12 cellular contexts compared by ENCODE assay signal in the genomic region with DNA sequence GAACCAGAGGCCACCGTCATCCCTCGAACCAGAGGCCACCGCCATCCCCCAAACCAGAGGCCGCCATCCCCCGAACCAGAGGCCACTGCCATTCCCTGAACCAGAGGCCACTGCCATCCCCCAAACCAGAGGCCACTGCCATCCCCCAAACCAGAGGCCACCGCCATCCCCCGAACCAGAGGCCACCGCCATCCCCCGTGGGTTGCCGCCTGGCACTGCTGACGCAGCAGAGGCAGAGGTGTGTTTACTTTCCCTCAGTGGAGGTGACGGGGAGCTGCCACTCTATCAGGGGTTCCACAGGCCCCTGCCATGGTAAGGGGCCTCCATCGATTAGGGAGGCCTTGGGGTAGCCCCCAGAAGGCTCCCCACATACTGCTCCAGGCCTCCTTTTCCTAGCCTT. TPM values are rescaled to one million over a fixed set of nuclear protein-coding genes. Genes with fewer than 3 reads are reported as not detected.
DNase-seq lines count a peak whose midpoint lies in the region; ATAC-seq and TF ChIP-seq lines count a peak whose summit lies in the region.
"Had no signal": no experiment of that assay in that cellular context is flagged by ENCODE, and none has a peak within 500 bp of the region (broad histone marks: within the 10 kb centered on the region; RNA-seq: fewer than 3 reads in every experiment).

No MANE protein-coding gene starts in this region.

- peak overlapping the region; percentile 99 for H3K27ac ChIP-seq in DND-41 (ENCODE audit: low read length)
- H3K27ac ChIP-seq in neural cell (ENCODE audit: low read length): no peak overlapping the region

- no peaks in the 10 kb centered on the region for H3F3A ChIP-seq in neural cell (ENCODE audit: insufficient read depth, low read length, poor library complexity, severe bottlenecking)

- no peak overlapping the region for H3K27ac Mint-ChIP-seq in activated T-helper 2 cell treated with anti-CD3 and anti-CD28 coated beads, Interferon-gamma antibody, Interleukin-2, Interleukin-4, amounts not matched to agents 10 μg/mL and 5 μg/mL and 100 μg/mL, durations not matched to agents 14 hours and 24 hours and 36 hours
- H3K27ac Mint-ChIP-seq: activated T-cell treated with anti-CD3 and anti-CD28 coated beads, Interleukin-2, amount 50 U/mL, for 24 hours had no signal

- H3K4me2 ChIP-seq in DND-41 (ENCODE audit: insufficient read depth, low read length) (peak overlapping the region; percentile 50; the same call in 1 of the 2 replicates), neural cell (ENCODE audit: low read length) (peak overlapping the region; percentile 88)

- ATAC-seq in DND-41 (ENCODE audit: insufficient read depth, low read depth) (no peak), HG02571 (IDR thresholded peaks at IDR 0.05; ENCODE audit: unreplicated experiment) (peak; percentile 2), left colon (no peak), GM19035 (IDR thresholded peaks at IDR 0.05; ENCODE audit: unreplicated experiment) (no peak)

- DNase-seq in DND-41 (no peak), left colon (no peak), RKO (ENCODE audit: low spot score) (no peak)
- DNase-seq in activated T-helper 2 cell treated with anti-CD3 and anti-CD28 coated beads, Interferon-gamma antibody, Interleukin-2, Interleukin-4, amounts not matched to agents 10 μg/mL and 5 μg/mL and 100 μg/mL, durations not matched to agents 14 hours and 24 hours and 36 hours (ENCODE audit: low spot score): no peak
- DNase-seq: activated CD4-positive, CD25-positive, alpha-beta regulatory T cell treated with anti-CD3 and anti-CD28 coated beads, Interleukin-2, amount 50 U/mL, for 72 hours; activated T-cell treated with anti-CD3 and anti-CD28 coated beads, Interleukin-2, amount 50 U/mL, for 24 hours; NCI-H2107; stimulated activated CD4-positive, alpha-beta T cell treated with anti-CD3 and anti-CD28 coated beads, Interleukin-15, amount 100 ng/mL, for 24 hours; T-helper 1 cell had no signal

- H3K4me3 Mint-ChIP-seq in activated T-helper 2 cell treated with anti-CD3 and anti-CD28 coated beads, Interferon-gamma antibody, Interleukin-2, Interleukin-4, amounts not matched to agents 10 μg/mL and 5 μg/mL and 100 μg/mL, durations not matched to agents 14 hours and 24 hours and 36 hours (ENCODE audit: low read depth): peak overlapping the region; percentile 1

- no peaks in the 10 kb centered on the region for H4K20me1 ChIP-seq in DND-41 (ENCODE audit: insufficient read depth, low read length)
- no peaks in the 10 kb centered on the region for H4K20me1 ChIP-seq in neural cell (ENCODE audit: insufficient read depth)

- H3K4me3 ChIP-seq in DND-41 (ENCODE audit: low read depth in 1 of 2, low read length in 2 of 2) (no peak overlapping the region), neural cell (ENCODE audit: low read length) (peak overlapping the region; percentile 82)

- H3K36me3 ChIP-seq in DND-41 (ENCODE audit: insufficient read depth, low read length) (no peaks in the 10 kb centered on the region), neural cell (ENCODE audit: insufficient read depth, low read length) (no peaks in the 10 kb centered on the region)

- peaks cover 26% of the 10 kb centered on the region for H3K27me3 Mint-ChIP-seq in activated T-helper 2 cell treated with anti-CD3 and anti-CD28 coated beads, Interferon-gamma antibody, Interleukin-2, Interleukin-4, amounts not matched to agents 10 μg/mL and 5 μg/mL and 100 μg/mL, durations not matched to agents 14 hours and 24 hours and 36 hours (ENCODE audit: low read depth)

- no peaks in the 10 kb centered on the region for H3K9me2 ChIP-seq in neural cell (ENCODE audit: insufficient read depth, low read length)

- no peaks in the 10 kb centered on the region for H3K9me3 Mint-ChIP-seq in activated T-helper 2 cell treated with anti-CD3 and anti-CD28 coated beads, Interferon-gamma antibody, Interleukin-2, Interleukin-4, amounts not matched to agents 10 μg/mL and 5 μg/mL and 100 μg/mL, durations not matched to agents 14 hours and 24 hours and 36 hours
- H3K9me3 Mint-ChIP-seq: activated T-cell treated with anti-CD3 and anti-CD28 coated beads, Interleukin-2, amount 50 U/mL, for 24 hours had no signal

- H3K9me3 ChIP-seq in DND-41 (ENCODE audit: insufficient read depth, low read length, severe bottlenecking) (no peaks in the 10 kb centered on the region), neural cell (ENCODE audit: low read length) (no peaks in the 10 kb centered on the region)

- peaks cover 39% of the 10 kb centered on the region for H3K4me1 Mint-ChIP-seq in activated T-helper 2 cell treated with anti-CD3 and anti-CD28 coated beads, Interferon-gamma antibody, Interleukin-2, Interleukin-4, amounts not matched to agents 10 μg/mL and 5 μg/mL and 100 μg/mL, durations not matched to agents 14 hours and 24 hours and 36 hours (ENCODE audit: low read depth)

- TF ChIP-seq RAD21 in neural cell (conservative IDR thresholded peaks at IDR 0.05): no peak

- H3K4me1 ChIP-seq in DND-41 (ENCODE audit: insufficient read depth, low read length): peaks cover 72% of the 10 kb centered on the region

- H3K36me3 Mint-ChIP-seq in activated T-helper 2 cell treated with anti-CD3 and anti-CD28 coated beads, Interferon-gamma antibody, Interleukin-2, Interleukin-4, amounts not matched to agents 10 μg/mL and 5 μg/mL and 100 μg/mL, durations not matched to agents 14 hours and 24 hours and 36 hours (ENCODE audit: low read depth): no peaks in the 10 kb centered on the region

- H3K27me3 ChIP-seq in DND-41 (ENCODE audit: insufficient read depth, low read length, poor library complexity) (no peaks in the 10 kb centered on the region), neural cell (ENCODE audit: insufficient read depth, low read depth, low read length) (no peaks in the 10 kb centered on the region)

- no peak for TF ChIP-seq EP300 in neural cell (conservative IDR thresholded peaks at IDR 0.05; ENCODE audit: poor library complexity, severe bottlenecking)

- H3K9ac ChIP-seq in DND-41 (ENCODE audit: low read depth, low read length): peak overlapping the region; percentile 64
- H3K9ac ChIP-seq in neural cell (ENCODE audit: low read length): peak overlapping the region; percentile 80

- H3K79me2 ChIP-seq in DND-41 (ENCODE audit: insufficient read depth, low read length) (no peaks in the 10 kb centered on the region), neural cell (replicated peaks; ENCODE audit: insufficient read depth, low read length) (peaks cover 24% of the 10 kb centered on the region)

- intact Hi-C loops in activated T-helper 2 cell treated with anti-CD3 and anti-CD28 coated beads, Interferon-gamma antibody, Interleukin-2, Interleukin-4, amounts not matched to agents 10 μg/mL and 5 μg/mL and 100 μg/mL, durations not matched to agents 14 hours and 24 hours and 36 hours (cut with micrococcal nuclease): no loop called here
- intact Hi-C loops in left colon (cut with DNase I, micrococcal nuclease): no loop called here

- H2AFZ ChIP-seq in DND-41 (ENCODE audit: low read depth, low read length) (no peak overlapping the region), neural cell (ENCODE audit: low read depth, low read length) (no peak overlapping the region)

- TF ChIP-seq CTCF in DND-41 (IDR thresholded peaks at IDR 0.05; ENCODE audit: borderline replicate concordance, extremely low read depth, low read length, poor library complexity, severe bottlenecking): no peak
- TF ChIP-seq CTCF in neural cell (IDR thresholded peaks at IDR 0.05; ENCODE audit: poor library complexity, severe bottlenecking): no peak

TF ChIP-seq in neural cell, 6 proteins besides CTCF, POLR2A, EP300 and RAD21:
- TF ChIP-seq EZH2 (IDR thresholded peaks at IDR 0.05; ENCODE audit: borderline replicate concordance, insufficient read depth, low read length, poor library complexity, severe bottlenecking): no peak

RNA-seq across cellular contexts. Expression of gene IQSEC1, which starts 1.5 kb away (rescaled TPM):
- total RNA-seq in activated T-helper 2 cell treated with anti-CD3 and anti-CD28 coated beads, Interferon-gamma antibody, Interleukin-2, Interleukin-4, amounts not matched to agents 10 μg/mL and 5 μg/mL and 100 μg/mL, durations not matched to agents 14 hours and 24 hours and 36 hours: 28.1 and 31.2 TPM in 2 replicates
- polyA plus RNA-seq in neural cell: 6.0 and 11.2 TPM in 2 replicates
- polyA minus RNA-seq in neural cell: 29.2 and 31.6 TPM in 2 replicates
- 10 to 100 TPM; 17.2 to 23.6 TPM for total RNA-seq in left colon
